Comparison of ENCODE assay signal across 19 cellular contexts in the genomic region with DNA sequence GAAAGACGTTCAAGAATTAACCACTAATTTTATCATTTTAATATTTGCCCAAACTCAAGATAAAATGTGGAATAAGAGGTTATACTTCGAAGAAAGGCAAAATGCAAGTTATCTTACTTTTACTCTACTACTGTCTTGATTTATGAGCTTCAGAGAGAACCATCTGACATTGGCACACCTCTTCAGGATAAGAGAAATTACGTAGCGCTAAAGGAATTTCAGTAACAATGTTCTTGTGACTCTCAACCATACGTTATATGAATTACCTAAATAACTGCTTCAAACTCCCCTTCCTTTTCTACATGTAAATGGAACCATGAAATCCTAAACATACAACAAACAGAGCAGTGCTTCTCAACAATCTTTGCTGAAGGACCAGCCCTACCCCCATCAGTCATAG.
DNase-seq lines count a peak whose midpoint lies in the region; ATAC-seq and TF ChIP-seq lines count a peak whose summit lies in the region.
"Had no signal": no experiment of that assay in that cellular context is flagged by ENCODE, and none has a peak within 500 bp of the region (broad histone marks: within the 10 kb centered on the region; RNA-seq: fewer than 3 reads in every experiment).

No MANE protein-coding gene starts in this region.

- peak; percentile 49 for ATAC-seq in IMR-90 (ENCODE audit: low read depth)
- ATAC-seq: HCT116, HepG2 had no signal

- intact Hi-C loops in IMR-90 (cut with micrococcal nuclease): no loop called here
- intact Hi-C loops in OCI-LY7 (cut with micrococcal nuclease; ENCODE audit: unreplicated experiment): no loop called here

- 0 out of 2 replicates have a peak overlapping the region, but pooled peaks have one; percentile 34 for H3K18ac ChIP-seq in IMR-90 (ENCODE audit: low read depth, low read length)

- H2AK5ac ChIP-seq in IMR-90 (ENCODE audit: low read depth, low read length): no peak overlapping the region

- no peaks in the 10 kb centered on the region for H3K79me2 ChIP-seq in OCI-LY7 (ENCODE audit: insufficient read depth, low read depth, low read length)

- BruUV-seq in IMR-90 (replicated peaks; lab: Mats Ljungman, UMichigan): no TSS peak
- no TSS peak for BruUV-seq in OCI-LY7 (replicated peaks; lab: Mats Ljungman, UMichigan)

- WGBS in IMR-90 (ENCODE audit: extremely low coverage in 2 of 2, insufficient read length in 1 of 2), 2 experiments: no CpG with 5 or more reads among the region's 5 CpGs

- POLR2A ChIA-PET in IMR-90 (lab: Charles Lee; ENCODE audit: unreplicated experiment): no interaction called here
- POLR2A ChIA-PET in OCI-LY7 (lab: Charles Lee): interaction anchor here (0.7 kb wide), 1 partner anchor 189 kb away, joined by 3 read pairs; no protein-coding TSS in a partner anchor

- H3K9me3 ChIP-seq in IMR-90 (ENCODE audit: control insufficient read depth, insufficient read depth, low read length): no peaks in the 10 kb centered on the region
- no peaks in the 10 kb centered on the region for H3K9me3 ChIP-seq in skeletal muscle satellite cell (replicated peaks; ENCODE audit: low read length)
- H3K9me3 ChIP-seq in OCI-LY7 (ENCODE audit: low read length): no peaks in the 10 kb centered on the region

- no peak for TF ChIP-seq POLR2A in IMR-90 (IDR thresholded peaks at IDR 0.05; ENCODE audit: low read depth, low read length)

- H3K27ac ChIP-seq in IMR-90 (ENCODE audit: insufficient read depth, low read length) (no peak overlapping the region), coronary artery (no peak overlapping the region), OCI-LY7 (ENCODE audit: low read depth, low read length, poor library complexity, severe bottlenecking) (no peak overlapping the region)

- peak overlapping the region; percentile 29 for H3K4ac ChIP-seq in IMR-90 (ENCODE audit: low read depth, low read length)

- H2BK5ac ChIP-seq in IMR-90 (ENCODE audit: low read depth, low read length, poor library complexity, severe bottlenecking): no peak overlapping the region

- H3K56ac ChIP-seq in IMR-90 (ENCODE audit: extremely low read depth, insufficient read depth, low read length): no peak overlapping the region

- DNase-seq in IMR-90 (no peak), amniotic epithelial cell (ENCODE audit: low read depth) (peak; percentile 76), fibroblast of mammary gland (ENCODE audit: low read depth) (peak; percentile 53), coronary artery (ENCODE audit: low spot score) (no peak), OCI-LY7 (ENCODE audit: low spot score) (no peak)
- no peak for DNase-seq in stimulated activated CD4-positive, alpha-beta T cell treated with anti-CD3 and anti-CD28 coated beads, Interleukin-4, amount 100 ng/mL, for 1 hour
- DNase-seq: COR-L47, DMS 273 treated with DMSO at 0.1 percent for 48 hours, GDM1, KG1, MV-4-11, NCI-H1694 treated with DMSO at 0.1 percent for 48 hours, NCI-H510A treated with DMSO at 0.1 percent for 48 hours, NCI-H774, OCI-M1, RPMI8226 had no signal

- H3K4me3 ChIP-seq in IMR-90 (ENCODE audit: insufficient read depth, low read depth, low read length) (no peak overlapping the region), fibroblast of mammary gland (ENCODE audit: control insufficient read depth, low read depth, low read length) (no peak overlapping the region), skeletal muscle satellite cell (ENCODE audit: low read length) (no peak overlapping the region), coronary artery (no peak overlapping the region), OCI-LY7 (ENCODE audit: low read depth, low read length, poor library complexity, severe bottlenecking) (no peak overlapping the region)

- in situ Hi-C loops in IMR-90 (cut with MboI; ENCODE audit: low sequenced_read_pairs): no loop called here

- no peak for TF ChIP-seq RAD21 in IMR-90 (IDR thresholded peaks at IDR 0.05; ENCODE audit: low read length)

- no peak overlapping the region for H2BK15ac ChIP-seq in IMR-90 (ENCODE audit: low read depth, low read length)

- H2AFZ ChIP-seq in IMR-90 (replicated peaks; ENCODE audit: low read length, poor library complexity): no peak overlapping the region
- no peak overlapping the region for H2AFZ ChIP-seq in OCI-LY7 (ENCODE audit: low read length)

- CTCF ChIA-PET in IMR-90 (lab: Yijun Ruan, JAX): no interaction called here
- CTCF ChIA-PET in OCI-LY7 (lab: Charles Lee; ENCODE audit: unreplicated experiment): no interaction called here

- no peaks in the 10 kb centered on the region for H3K9me2 ChIP-seq in OCI-LY7 (ENCODE audit: insufficient read depth, low read length)

- H3K27me3 ChIP-seq in IMR-90 (ENCODE audit: control insufficient read depth, insufficient read depth, low read length) (no peaks in the 10 kb centered on the region), skeletal muscle satellite cell (ENCODE audit: control insufficient read depth, insufficient read depth, low read length) (no peaks in the 10 kb centered on the region)

- H2AK9ac ChIP-seq in IMR-90 (replicated peaks; ENCODE audit: low read depth, low read length, poor library complexity): no peak overlapping the region

- H4K20me1 ChIP-seq in IMR-90 (ENCODE audit: insufficient read depth, low read length) (no peaks in the 10 kb centered on the region), OCI-LY7 (ENCODE audit: insufficient read depth, low read length) (no peaks in the 10 kb centered on the region)

- no peak overlapping the region for H4K5ac ChIP-seq in IMR-90 (ENCODE audit: low read depth, low read length)

- dilution Hi-C loops in IMR-90 (cut with HindIII; ENCODE audit: low sequenced_read_pairs, unreplicated experiment): no loop called here

- H3K14ac ChIP-seq in IMR-90 (replicated peaks; ENCODE audit: low read depth, low read length): peak overlapping the region; percentile 51; the same call in 1 of the 2 replicates

- peak overlapping the region; percentile 26; the same call in 1 of the 2 replicates for H2BK120ac ChIP-seq in IMR-90 (ENCODE audit: low read depth, low read length)

- H3K9me1 ChIP-seq in IMR-90 (ENCODE audit: insufficient read depth, low read length): no peaks in the 10 kb centered on the region

- H4K91ac ChIP-seq in IMR-90 (ENCODE audit: insufficient read depth, low read depth, low read length): no peak overlapping the region

- H3K23ac ChIP-seq in IMR-90 (ENCODE audit: low read depth, low read length): no peak overlapping the region

- H3K36me3 ChIP-seq in IMR-90 (ENCODE audit: control insufficient read depth, insufficient read depth, low read length) (no peaks in the 10 kb centered on the region), skeletal muscle satellite cell (ENCODE audit: insufficient read depth, low read length) (no peaks in the 10 kb centered on the region), OCI-LY7 (ENCODE audit: insufficient read depth, low read length) (no peaks in the 10 kb centered on the region)

- no peaks in the 10 kb centered on the region for H3K79me1 ChIP-seq in IMR-90 (ENCODE audit: low read depth in 1 of 2, low read length in 2 of 2)

- no peak overlapping the region for H3K4me2 ChIP-seq in IMR-90 (ENCODE audit: low read depth, low read length)
- peak overlapping the region; percentile 58 for H3K4me2 ChIP-seq in skeletal muscle satellite cell (ENCODE audit: low read length)
- H3K4me2 ChIP-seq in OCI-LY7 (ENCODE audit: low read length): no peak overlapping the region

- TF ChIP-seq CTCF in IMR-90 (conservative IDR thresholded peaks at IDR 0.05; ENCODE audit: low read depth, low read length) (no peak), fibroblast of mammary gland (conservative IDR thresholded peaks at IDR 0.05; ENCODE audit: control insufficient read depth, insufficient read depth, low read depth, low read length) (no peak), coronary artery (IDR thresholded peaks at IDR 0.05) (no peak), OCI-LY7 (conservative IDR thresholded peaks at IDR 0.05; ENCODE audit: low read length) (no peak)

- H3K9ac ChIP-seq in IMR-90 (ENCODE audit: low read depth, low read length) (no peak overlapping the region), skeletal muscle satellite cell (ENCODE audit: low read depth, low read length) (no peak overlapping the region)

- H2BK20ac ChIP-seq in IMR-90 (ENCODE audit: low read depth, low read length): peak overlapping the region; percentile 67; the same call in 1 of the 2 replicates

- H4K8ac ChIP-seq in IMR-90 (ENCODE audit: low read depth in 2 of 2, low read length in 2 of 2): no peak overlapping the region

- H3K4me1 ChIP-seq in IMR-90 (ENCODE audit: control insufficient read depth, insufficient read depth, low read length) (no peaks in the 10 kb centered on the region), skeletal muscle satellite cell (ENCODE audit: control insufficient read depth, insufficient read depth, low read length) (peaks cover 12% of the 10 kb centered on the region), OCI-LY7 (ENCODE audit: insufficient read depth, low read length, poor library complexity, severe bottlenecking) (no peaks in the 10 kb centered on the region)

TF ChIP-seq in IMR-90, 13 proteins besides CTCF, POLR2A, EP300 and RAD21:
- TF ChIP-seq BHLHE40 (IDR thresholded peaks at IDR 0.05; ENCODE audit: low read depth, low read length): no peak
- TF ChIP-seq MAZ (IDR thresholded peaks at IDR 0.05; ENCODE audit: borderline replicate concordance, low read depth, low read length): no peak
- no peak for TF ChIP-seq CEBPB (IDR thresholded peaks at IDR 0.05; ENCODE audit: low read depth, low read length)
- no peak for TF ChIP-seq CHD1 (IDR thresholded peaks at IDR 0.05; ENCODE audit: low read depth, low read length)
- TF ChIP-seq RFX5 (IDR thresholded peaks at IDR 0.05; ENCODE audit: low read depth, low read length): no peak
- TF ChIP-seq MAFK (IDR thresholded peaks at IDR 0.05; ENCODE audit: low read depth, low read length): no peak
- TF ChIP-seq NFE2L2 (IDR thresholded peaks at IDR 0.05; ENCODE audit: low read depth, low read length): no peak
- TF ChIP-seq, protein P1, sequence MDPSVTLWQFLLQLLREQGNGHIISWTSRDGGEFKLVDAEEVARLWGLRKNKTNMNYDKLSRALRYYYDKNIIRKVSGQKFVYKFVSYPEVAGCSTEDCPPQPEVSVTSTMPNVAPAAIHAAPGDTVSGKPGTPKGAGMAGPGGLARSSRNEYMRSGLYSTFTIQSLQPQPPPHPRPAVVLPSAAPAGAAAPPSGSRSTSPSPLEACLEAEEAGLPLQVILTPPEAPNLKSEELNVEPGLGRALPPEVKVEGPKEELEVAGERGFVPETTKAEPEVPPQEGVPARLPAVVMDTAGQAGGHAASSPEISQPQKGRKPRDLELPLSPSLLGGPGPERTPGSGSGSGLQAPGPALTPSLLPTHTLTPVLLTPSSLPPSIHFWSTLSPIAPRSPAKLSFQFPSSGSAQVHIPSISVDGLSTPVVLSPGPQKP (IDR thresholded peaks at IDR 0.05; ENCODE audit: borderline replicate concordance, low read depth, low read length): no peak
TF ChIP-seq in IMR-90: peak in this region for 0.

Comparison
In these comparisons a context has a peak if more than half of its experiments do, and no peak if none do; other contexts are left out.
1. DNase-seq: peak in amniotic epithelial cell (single experiment) and fibroblast of mammary gland (single experiment); none in IMR-90 (single experiment), coronary artery (single experiment), stimulated activated CD4-positive, alpha-beta T cell treated with anti-CD3 and anti-CD28 coated beads, Interleukin-4, amount 100 ng/mL, for 1 hour (single experiment) and OCI-LY7 (single experiment).